1 cellular context compared by ENCODE assay signal in the genomic region with DNA sequence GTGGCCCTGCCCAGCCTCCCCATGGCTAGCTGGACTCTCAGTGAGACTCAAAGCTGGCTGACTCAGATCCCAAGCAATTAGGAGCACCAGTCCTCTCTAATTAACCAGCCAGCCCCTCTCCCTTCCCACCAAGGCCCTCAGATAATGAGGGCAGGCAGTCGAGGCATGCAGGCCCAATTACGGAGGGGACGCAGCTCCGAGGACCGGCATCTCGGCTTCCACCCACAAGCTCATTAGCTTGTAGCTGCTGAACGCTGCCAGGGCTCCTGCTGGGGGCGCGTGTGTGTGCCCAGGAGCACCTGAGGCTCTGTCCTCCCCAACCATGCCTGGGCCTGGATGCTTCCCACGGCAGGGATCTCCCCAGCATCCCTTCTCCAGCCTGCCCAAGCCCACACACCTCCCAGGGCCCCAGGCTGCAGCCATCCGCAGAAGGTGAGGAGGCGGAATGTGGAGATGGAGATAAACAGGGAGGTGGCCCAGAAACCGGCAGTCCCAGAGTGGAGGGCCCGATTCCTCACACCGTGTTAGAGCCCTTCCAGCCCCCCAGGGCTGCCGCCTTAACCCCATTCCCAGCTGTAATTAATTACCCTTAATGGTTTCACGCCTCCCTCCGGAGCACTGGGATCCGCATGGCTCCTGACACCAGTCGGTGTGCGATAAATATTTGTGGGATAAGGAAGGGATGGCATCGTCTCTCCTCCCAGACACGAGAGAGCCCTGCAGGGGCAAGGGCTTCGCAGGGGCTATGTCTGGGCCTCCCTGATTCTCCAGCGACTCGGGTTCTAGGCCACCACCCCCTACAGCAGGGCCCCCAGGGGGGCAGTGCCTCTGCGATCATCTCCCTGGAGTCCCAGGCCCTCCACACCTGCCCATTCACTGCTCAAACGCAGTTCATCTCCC.
TF ChIP-seq lines count a peak whose summit lies in the region.

No MANE protein-coding gene starts in this region.

TF ChIP-seq in GM23338, 12 proteins besides CTCF, POLR2A, EP300 and RAD21:
- no peak for TF ChIP-seq ZNF462 (CRISPR knock-in tag; IDR thresholded peaks at IDR 0.05)
- no peak for TF ChIP-seq EZH2 (IDR thresholded peaks at IDR 0.05; ENCODE audit: low read depth, unreplicated experiment)
- TF ChIP-seq EZH2phosphoT487 (IDR thresholded peaks at IDR 0.05; ENCODE audit: unreplicated experiment) = no peak
- TF ChIP-seq STAT1 (IDR thresholded peaks at IDR 0.05; ENCODE audit: unreplicated experiment) = no peak
- TF ChIP-seq, protein P1, sequence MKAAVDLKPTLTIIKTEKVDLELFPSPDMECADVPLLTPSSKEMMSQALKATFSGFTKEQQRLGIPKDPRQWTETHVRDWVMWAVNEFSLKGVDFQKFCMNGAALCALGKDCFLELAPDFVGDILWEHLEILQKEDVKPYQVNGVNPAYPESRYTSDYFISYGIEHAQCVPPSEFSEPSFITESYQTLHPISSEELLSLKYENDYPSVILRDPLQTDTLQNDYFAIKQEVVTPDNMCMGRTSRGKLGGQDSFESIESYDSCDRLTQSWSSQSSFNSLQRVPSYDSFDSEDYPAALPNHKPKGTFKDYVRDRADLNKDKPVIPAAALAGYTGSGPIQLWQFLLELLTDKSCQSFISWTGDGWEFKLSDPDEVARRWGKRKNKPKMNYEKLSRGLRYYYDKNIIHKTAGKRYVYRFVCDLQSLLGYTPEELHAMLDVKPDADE (IDR thresholded peaks at IDR 0.05) = no peak
- TF ChIP-seq ZNF114 (CRISPR knock-in tag; IDR thresholded peaks at IDR 0.05) = no peak
- no peak for TF ChIP-seq POLR2AphosphoS5 (IDR thresholded peaks at IDR 0.05; ENCODE audit: low read depth)
- no peak for TF ChIP-seq JUNB (IDR thresholded peaks at IDR 0.05; ENCODE audit: unreplicated experiment)
TF ChIP-seq in GM23338: peak in this region for 0.
